In genomic region chr10:118148245-118148644, GRCh38 we compare ENCODE assay signal across 31 cellular contexts.
"Had no signal": no experiment of that assay in that cellular context is flagged by ENCODE, and none has a peak within 500 bp of the region (broad histone marks: within the 10 kb centered on the region; RNA-seq: fewer than 3 reads in every experiment).

No MANE protein-coding gene starts in this region.

- H3K9me3 Mint-ChIP-seq: activated B cell treated with CpG ODN at 0.5 μM for 24 hours; activated CD4-positive, alpha-beta T cell treated with anti-CD3 and anti-CD28 coated beads, Interleukin-2, amount 10 ng/mL, durations not matched to agents 24 days and 14 days; activated naive CD4-positive, alpha-beta T cell treated with anti-CD3 and anti-CD28 coated beads for 36 hours; activated T-cell treated with anti-CD3 and anti-CD28 coated beads, Interleukin-2, amount 50 U/mL, for 4 hours; T-cell had no signal

- FAIRE-seq: astrocyte, TTC549 had no signal

- H3K27ac ChIP-seq: cardiac muscle cell, SK-N-MC had no signal

- H3K4me3 ChIP-seq: cardiac muscle cell, SK-N-MC had no signal

- H3K27ac Mint-ChIP-seq: activated B cell treated with CpG ODN at 0.5 μM for 24 hours; activated CD4-positive, alpha-beta T cell treated with anti-CD3 and anti-CD28 coated beads, Interleukin-2, amount 10 ng/mL, durations not matched to agents 24 days and 14 days; activated naive CD4-positive, alpha-beta T cell treated with anti-CD3 and anti-CD28 coated beads for 36 hours; activated naive CD8-positive, alpha-beta T cell; brain; T-cell had no signal

- H3K4me3 Mint-ChIP-seq: activated B cell treated with CpG ODN at 0.5 μM for 24 hours; activated CD4-positive, alpha-beta T cell treated with anti-CD3 and anti-CD28 coated beads, Interleukin-2, amount 10 ng/mL, durations not matched to agents 24 days and 14 days; activated naive CD4-positive, alpha-beta T cell treated with anti-CD3 and anti-CD28 coated beads for 36 hours; activated naive CD8-positive, alpha-beta T cell; activated T-cell treated with anti-CD3 and anti-CD28 coated beads, Interleukin-2, amount 50 U/mL, for 4 hours; brain; T-cell had no signal

- DNase-seq: activated B cell treated with CpG ODN at 0.5 μM for 24 hours; activated CD4-positive, alpha-beta T cell treated with anti-CD3 and anti-CD28 coated beads for 1 hour; activated CD4-positive, alpha-beta T cell treated with anti-CD3 and anti-CD28 coated beads, Interleukin-2, amount 10 ng/mL, durations not matched to agents 24 days and 14 days; activated CD4-positive, alpha-beta T cell treated with anti-CD3 and anti-CD28 coated beads, Interleukin-2, amount 50 U/mL, for 48 hours; activated CD8-positive, alpha-beta memory T cell treated with anti-CD3 and anti-CD28 coated beads for 24 hours; activated gamma-delta T cell; activated naive CD4-positive, alpha-beta T cell treated with anti-CD3 and anti-CD28 coated beads for 36 hours; activated T-cell treated with anti-CD3 and anti-CD28 coated beads, Interleukin-2, amount 50 U/mL, for 4 hours; amygdala; KG1; NCI-H1048; NCI-H146; NCI-H187 treated with DMSO at 0.1 percent for 48 hours; NCI-H2081 treated with DMSO at 0.1 percent for 48 hours; NCI-H2227 treated with DMSO at 0.1 percent for 48 hours; NCI-H446 treated with DMSO at 0.1 percent for 48 hours; NCI-H524 treated with DMSO at 0.1 percent for 48 hours; NK-92 treated with Interleukin-12 subunit alpha and Interleukin-12 subunit beta, amount 100 ng/mL, for 24 hours; OCI-M1; RPMI8226; T-cell; T-helper 2 cell; T1000 had no signal

- H3K36me3 ChIP-seq: cardiac muscle cell had no signal

- ATAC-seq: activated T-cell treated with anti-CD3 and anti-CD28 coated beads, Interleukin-2, amount 50 U/mL, for 4 hours; Panc1; Right ventricle myocardium inferior; T-cell had no signal

- H3K36me3 Mint-ChIP-seq: activated naive CD8-positive, alpha-beta T cell; brain; T-cell had no signal

- H3K27me3 ChIP-seq: cardiac muscle cell had no signal

- H3K4me1 Mint-ChIP-seq: activated B cell treated with CpG ODN at 0.5 μM for 24 hours; activated CD4-positive, alpha-beta T cell treated with anti-CD3 and anti-CD28 coated beads, Interleukin-2, amount 10 ng/mL, durations not matched to agents 24 days and 14 days; T-cell had no signal

- H3K27me3 Mint-ChIP-seq: activated CD4-positive, alpha-beta T cell treated with anti-CD3 and anti-CD28 coated beads, Interleukin-2, amount 10 ng/mL, durations not matched to agents 24 days and 14 days had no signal
